8 cellular contexts compared by ENCODE assay signal in the genomic region with DNA sequence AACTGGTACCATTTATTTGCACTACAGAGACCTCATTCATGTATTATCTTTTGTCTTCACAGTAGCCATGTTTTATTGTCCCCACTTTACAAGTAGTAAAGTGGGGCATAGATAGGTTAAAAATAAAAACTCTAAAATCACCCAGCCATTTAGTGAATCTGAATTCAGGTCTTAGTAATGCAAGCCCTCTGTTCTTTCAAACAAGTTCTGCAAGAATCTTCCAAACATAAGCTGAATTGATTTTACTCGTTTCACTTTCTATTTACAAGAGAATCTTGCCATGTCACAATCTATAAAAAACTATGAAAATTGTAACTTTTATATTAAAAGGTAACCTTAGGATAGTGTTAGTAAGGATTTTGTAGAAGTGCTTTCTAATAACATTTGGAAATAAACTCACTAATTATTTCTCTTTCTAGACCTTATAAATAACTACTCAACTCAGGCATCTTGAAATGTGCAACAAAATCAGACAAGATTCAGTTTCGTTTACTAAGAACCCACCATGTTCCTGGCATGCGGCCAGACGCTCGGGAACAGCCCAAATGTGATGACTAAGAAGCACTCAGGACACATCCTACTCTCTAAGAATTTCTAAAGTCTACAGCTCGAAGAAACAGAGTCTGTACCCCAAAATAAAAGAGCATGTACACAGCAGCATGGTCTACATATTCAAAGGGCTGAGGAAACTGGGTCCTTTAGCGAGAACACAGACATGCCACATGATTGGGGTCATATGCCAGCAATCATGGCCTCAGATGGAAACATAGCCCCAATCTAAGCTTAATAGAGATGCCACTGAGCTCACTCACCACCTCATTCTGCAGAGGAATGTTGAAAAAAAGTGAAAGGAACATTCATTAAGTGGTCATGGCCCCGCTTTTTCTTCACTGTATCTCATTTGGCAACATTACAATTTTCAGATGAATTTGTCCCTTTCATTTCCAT.
DNase-seq lines count a peak whose midpoint lies in the region; ATAC-seq, FAIRE-seq and TF ChIP-seq lines count a peak whose summit lies in the region.

No MANE protein-coding gene starts in this region.

- no peak overlapping the region for H3K4ac ChIP-seq in neuronal stem cell (ENCODE audit: low read length)

- H2BK15ac ChIP-seq in neuronal stem cell (ENCODE audit: low read length) = no peak overlapping the region

- no peak overlapping the region for H3K27ac ChIP-seq in neuronal stem cell (replicated peaks; ENCODE audit: low read length)

- H3K36me3 ChIP-seq in bronchial epithelial cell (ENCODE audit: control insufficient read depth, insufficient read depth, low read length) (no peaks in the 10 kb centered on the region), skeletal muscle satellite cell (ENCODE audit: insufficient read depth, low read length) (no peaks in the 10 kb centered on the region), neuronal stem cell (replicated peaks in 1 of 2; ENCODE audit: control insufficient read depth in 2 of 2, insufficient read depth in 2 of 2, low read length in 2 of 2) (peaks cover 0 to 5% of the 10 kb centered on the region in 2 donors)

- H3K4me2 ChIP-seq in skeletal muscle satellite cell (ENCODE audit: low read length) = peak overlapping the region; percentile 31
- no peak overlapping the region for H3K4me2 ChIP-seq in neuronal stem cell (ENCODE audit: insufficient read depth, low read length, poor library complexity, severe bottlenecking)

- no peak overlapping the region for H4K91ac ChIP-seq in neuronal stem cell (ENCODE audit: low read depth, low read length, poor library complexity)

- no peak overlapping the region for H2AK5ac ChIP-seq in neuronal stem cell (ENCODE audit: low read depth, low read length)

- no peak for TF ChIP-seq CTCF in bronchial epithelial cell (IDR thresholded peaks at IDR 0.05; ENCODE audit: insufficient read depth, low read length, severe bottlenecking)

- no peak overlapping the region for H2BK5ac ChIP-seq in neuronal stem cell (ENCODE audit: low read length)

- FAIRE-seq in bronchial epithelial cell (lab: Jason Lieb, UNC) = no peak

- no peak overlapping the region for H3K23ac ChIP-seq in neuronal stem cell (ENCODE audit: low read depth, low read length, poor library complexity)

- H3K27me3 ChIP-seq in bronchial epithelial cell (ENCODE audit: control insufficient read depth, insufficient read depth, low read length) = no peaks in the 10 kb centered on the region
- H3K27me3 ChIP-seq in skeletal muscle satellite cell (ENCODE audit: control insufficient read depth, insufficient read depth, low read length) = no peaks in the 10 kb centered on the region
- H3K27me3 ChIP-seq in neuronal stem cell (ENCODE audit: control insufficient read depth in 3 of 3, insufficient read depth in 3 of 3, low read depth in 1 of 3, low read length in 3 of 3) = no peaks in the 10 kb centered on the region

- ATAC-seq in HG03342 (IDR thresholded peaks at IDR 0.05; ENCODE audit: unreplicated experiment) = peak; percentile 96

- DNase-seq in A172 (ENCODE audit: low spot score) = peak; percentile 71
- peak; percentile 10 for DNase-seq in GM19238 (ENCODE audit: insufficient read length, low spot score)
- DNase-seq in activated CD4-positive, CD25-positive, alpha-beta regulatory T cell treated with anti-CD3 and anti-CD28 coated beads, Interleukin-2, amount 50 U/mL, for 16 hours (ENCODE audit: low read depth, low spot score) = peak; percentile 43
- peak; percentile 26 for DNase-seq in bronchial epithelial cell (ENCODE audit: low read depth)
- no peak for DNase-seq in GM19240 (ENCODE audit: insufficient read length, low spot score)
- no peak for DNase-seq in neuronal stem cell (ENCODE audit: low spot score)

- H2BK12ac ChIP-seq in neuronal stem cell (ENCODE audit: low read length) = no peak overlapping the region

- H3K18ac ChIP-seq in neuronal stem cell (ENCODE audit: low read length) = no peak overlapping the region

- no peak overlapping the region for H2BK120ac ChIP-seq in neuronal stem cell (ENCODE audit: low read depth, low read length)

- H3K4me3 ChIP-seq in bronchial epithelial cell (ENCODE audit: low read depth, low read length) = no peak overlapping the region
- H3K4me3 ChIP-seq in skeletal muscle satellite cell (ENCODE audit: low read length) = no peak overlapping the region
- H3K4me3 ChIP-seq in neuronal stem cell (ENCODE audit: low read length in 2 of 2) = no peak overlapping the region

- H3K9me3 ChIP-seq in skeletal muscle satellite cell (replicated peaks; ENCODE audit: low read length) (no peaks in the 10 kb centered on the region), neuronal stem cell (replicated peaks in 1 of 2; ENCODE audit: control insufficient read depth in 2 of 2, insufficient read depth in 1 of 2, low read depth in 1 of 2, low read length in 2 of 2) (peaks cover 0 to 5% of the 10 kb centered on the region in 2 donors)

- H4K8ac ChIP-seq in neuronal stem cell (ENCODE audit: low read depth, low read length) = no peak overlapping the region

- no peak overlapping the region for H3K14ac ChIP-seq in neuronal stem cell (ENCODE audit: low read length)

- H3K79me1 ChIP-seq in neuronal stem cell (ENCODE audit: low read depth, low read length) = no peaks in the 10 kb centered on the region

- no CpG with 5 or more reads among the region's 8 CpGs for WGBS in neuronal stem cell (ENCODE audit: extremely low coverage in 2 of 2, insufficient read length in 2 of 2, insufficient replicate concordance in 1 of 2), 2 donors

- H3K4me1 ChIP-seq in skeletal muscle satellite cell (ENCODE audit: control insufficient read depth, insufficient read depth, low read length) (peaks cover 5% of the 10 kb centered on the region), neuronal stem cell (ENCODE audit: control insufficient read depth in 2 of 2, insufficient read depth in 1 of 2, low read depth in 1 of 2, low read length in 2 of 2) (no peaks in the 10 kb centered on the region)

- H3K9ac ChIP-seq in skeletal muscle satellite cell (ENCODE audit: low read depth, low read length) (no peak overlapping the region), neuronal stem cell (ENCODE audit: low read depth, low read length, poor library complexity) (no peak overlapping the region)

- H2AFZ ChIP-seq in neuronal stem cell (ENCODE audit: low read length) = no peak overlapping the region

Comparison
In these comparisons a context has a peak if more than half of its experiments do, and no peak if none do; other contexts are left out.
1. DNase-seq: peak in A172 (single experiment), GM19238 (single experiment), activated CD4-positive, CD25-positive, alpha-beta regulatory T cell treated with anti-CD3 and anti-CD28 coated beads, Interleukin-2, amount 50 U/mL, for 16 hours (single experiment) and bronchial epithelial cell (single experiment); none in GM19240 (single experiment) and neuronal stem cell (single experiment).